Comparison of ENCODE assay signal across 24 cellular contexts in genomic region chr13:55745828-55746227, GRCh38.
"Had no signal": no experiment of that assay in that cellular context is flagged by ENCODE, and none has a peak within 500 bp of the region (broad histone marks: within the 10 kb centered on the region; RNA-seq: fewer than 3 reads in every experiment).

No MANE protein-coding gene starts in this region.

- H3K36me3 ChIP-seq: colonic mucosa, esophagus squamous epithelium, gastroesophageal sphincter, heart left ventricle, left lung, lower lobe of right lung had no signal

- DNase-seq: colonic mucosa; cortex of kidney; effector CD8-positive, alpha-beta T cell; effector memory CD8-positive, alpha-beta T cell; endodermal cell; erythroblast; esophagus squamous epithelium; foreskin fibroblast; foreskin melanocyte; heart left ventricle; hypothalamus; immature natural killer cell; islet precursor cell; left cardiac atrium; left lung; left ventricle myocardium superior; lower lobe of right lung; mesenchymal stem cell; mucosa of descending colon; naive B cell had no signal

- H3K4me1 ChIP-seq: colonic mucosa, esophagus squamous epithelium, gastroesophageal sphincter, heart left ventricle, left lung, lower lobe of right lung had no signal

- H3K27ac ChIP-seq: colonic mucosa, epithelial cell of prostate, esophagus squamous epithelium, gastroesophageal sphincter, heart left ventricle, hepatocyte, left lung, lower lobe of right lung had no signal

- H3K9me3 ChIP-seq: colonic mucosa, esophagus squamous epithelium, gastroesophageal sphincter, heart left ventricle, left lung, lower lobe of right lung had no signal

- H3K4me3 ChIP-seq: colonic mucosa, esophagus squamous epithelium, gastroesophageal sphincter, heart left ventricle, hepatocyte, left lung, lower lobe of right lung, mucosa of descending colon had no signal

- FAIRE-seq: endometrium had no signal
